In the genomic region with DNA sequence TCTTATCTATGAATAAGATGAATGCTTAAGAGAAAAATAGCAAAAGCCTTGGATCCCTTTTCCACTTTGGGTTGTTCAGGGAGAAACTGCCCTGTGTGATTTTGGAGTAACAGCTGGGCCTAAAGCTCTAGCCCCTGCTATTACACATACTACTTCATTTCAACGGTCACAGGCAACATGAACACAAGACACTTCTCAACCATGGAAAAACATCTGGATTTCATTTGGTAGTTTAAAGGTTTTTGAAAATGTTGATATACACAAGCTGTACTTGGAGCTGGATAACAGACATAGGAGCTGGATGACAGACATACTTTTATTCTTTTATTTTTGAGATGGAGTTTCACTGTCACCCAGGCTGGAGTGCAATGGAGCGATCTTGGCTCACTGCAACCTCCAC, we compare ENCODE assay signal across 19 cellular contexts.
"Had no signal": no experiment of that assay in that cellular context is flagged by ENCODE, and none has a peak within 500 bp of the region (broad histone marks: within the 10 kb centered on the region; RNA-seq: fewer than 3 reads in every experiment).

No MANE protein-coding gene starts in this region.

- H3K4me3 Mint-ChIP-seq: activated CD4-positive, alpha-beta T cell treated with anti-CD3 and anti-CD28 coated beads, Interleukin-2, amount 10 ng/mL, durations not matched to agents 7 days and 5 days; dendritic cell treated with granulocyte-macrophage colony-stimulating factor and Interleukin-4, amounts not matched to agents 40 ng/mL and 50 ng/mL, for 4 days; memory B cell had no signal

- H3K9me3 Mint-ChIP-seq: activated CD4-positive, alpha-beta T cell treated with anti-CD3 and anti-CD28 coated beads, Interleukin-2, amount 10 ng/mL, durations not matched to agents 7 days and 5 days; dendritic cell treated with granulocyte-macrophage colony-stimulating factor and Interleukin-4, amounts not matched to agents 40 ng/mL and 50 ng/mL, for 4 days; memory B cell had no signal

- H3K27me3 Mint-ChIP-seq: activated CD4-positive, alpha-beta T cell treated with anti-CD3 and anti-CD28 coated beads, Interleukin-2, amount 10 ng/mL, durations not matched to agents 7 days and 5 days; dendritic cell treated with granulocyte-macrophage colony-stimulating factor and Interleukin-4, amounts not matched to agents 40 ng/mL and 50 ng/mL, for 4 days; memory B cell; naive thymus-derived CD8-positive, alpha-beta T cell; progenitor cell of endocrine pancreas had no signal

- H3K9me3 ChIP-seq: esophagus muscularis mucosa, gastroesophageal sphincter, heart right ventricle, tibial artery had no signal

- H3K4me3 ChIP-seq: esophagus muscularis mucosa, gastroesophageal sphincter, heart right ventricle, tibial artery had no signal

- DNase-seq: activated CD4-positive, alpha-beta T cell treated with anti-CD3 and anti-CD28 coated beads, Interleukin-2, amount 10 ng/mL, durations not matched to agents 7 days and 5 days; activated CD8-positive, alpha-beta memory T cell treated with anti-CD3 and anti-CD28 coated beads, Interleukin-2, amount 50 U/mL, for 4 hours; activated effector memory CD4-positive, alpha-beta T cell treated with anti-CD3 and anti-CD28 coated beads, Interleukin-2, amount 50 U/mL, for 16 hours; activated naive CD4-positive, alpha-beta T cell treated with anti-CD3 and anti-CD28 coated beads, Interleukin-2, amount 50 U/mL, for 16 hours; activated T-cell treated with anti-CD3 and anti-CD28 coated beads, Interleukin-2, amount 50 U/mL, for 48 hours; effector CD8-positive, alpha-beta T cell; heart right ventricle; naive thymus-derived CD8-positive, alpha-beta T cell; stimulated activated CD4-positive, alpha-beta T cell treated with anti-CD3 and anti-CD28 coated beads, Interleukin-1b, Interleukin-23, amount 100 ng/mL, for 48 hours; stimulated activated CD8-positive, alpha-beta memory T cell treated with anti-CD3 and anti-CD28 coated beads, Interleukin-4, amount 100 ng/mL, for 48 hours; stimulated activated naive CD4-positive, alpha-beta T cell; T-helper 1 cell; tibial artery had no signal

- H3K27ac Mint-ChIP-seq: dendritic cell treated with granulocyte-macrophage colony-stimulating factor and Interleukin-4, amounts not matched to agents 40 ng/mL and 50 ng/mL, for 4 days; memory B cell; progenitor cell of endocrine pancreas had no signal

- ATAC-seq: gastroesophageal sphincter; heart right ventricle; naive thymus-derived CD8-positive, alpha-beta T cell; SK-N-SH treated with all-trans-retinoic acid at 6 μM for 48 hours had no signal
